ENCODE assay signal across 8 cellular contexts in genomic region chr14:89429206-89430091, GRCh38. TPM values are rescaled to one million over a fixed set of nuclear protein-coding genes. Genes with fewer than 3 reads are reported as not detected.
DNase-seq lines count a peak whose midpoint lies in the region; ATAC-seq and TF ChIP-seq lines count a peak whose summit lies in the region.

No MANE protein-coding gene starts in this region.

- DNase-seq in AML-193 (lab: John Stamatoyannopoulos, UW) (peak; percentile 38 to 39), coronary artery (ENCODE audit: low spot score) (no peak), NCI-H226 (no peak)
- DNase-seq in Jurkat, Clone E6-1 (ENCODE audit: low read depth, low spot score) = peak; percentile 73

- H3K9ac ChIP-seq in mucosa of rectum (ENCODE audit: low read depth in 1 of 2, low read length in 2 of 2) = peak overlapping the region; percentile 39 to 57

- H3K4me3 ChIP-seq in Jurkat, Clone E6-1 (ENCODE audit: low read length) = peak overlapping the region; percentile 52
- peak overlapping the region; percentile 59 for H3K4me3 ChIP-seq in coronary artery
- peak overlapping the region; percentile 23 to 34 for H3K4me3 ChIP-seq in mucosa of rectum (ENCODE audit: low read length in 2 of 2)
- peak overlapping the region; percentile 38 for H3K4me3 ChIP-seq in thymus (ENCODE audit: low read length)

- H3K27me3 ChIP-seq in mucosa of rectum (ENCODE audit: control insufficient read depth in 2 of 2, insufficient read depth in 2 of 2, low read length in 2 of 2) (no peaks in the 10 kb centered on the region), thymus (ENCODE audit: control insufficient read depth, insufficient read depth) (no peaks in the 10 kb centered on the region)

- WGBS in thymus = 30% methylated on average over 14 of the region's 14 CpGs

- TF ChIP-seq CTCF in coronary artery (IDR thresholded peaks at IDR 0.05) = no peak

- H3K36me3 ChIP-seq in mucosa of rectum (ENCODE audit: control insufficient read depth in 2 of 2, insufficient read depth in 2 of 2, low read length in 2 of 2) (no peaks in the 10 kb centered on the region), thymus (ENCODE audit: control insufficient read depth, insufficient read depth) (peaks cover 3% of the 10 kb centered on the region)

- H3K9me3 ChIP-seq in mucosa of rectum (ENCODE audit: control insufficient read depth in 2 of 2, low read length in 2 of 2) (no peaks in the 10 kb centered on the region), thymus (ENCODE audit: control insufficient read depth) (no peaks in the 10 kb centered on the region)

- peak; percentile 35 for ATAC-seq in SK-N-SH treated with all-trans-retinoic acid at 6 μM for 48 hours
- ATAC-seq in GM18907 (IDR thresholded peaks at IDR 0.05; ENCODE audit: unreplicated experiment) = no peak

- peak overlapping the region; percentile 85 to 92 for H3K27ac ChIP-seq in coronary artery
- peak overlapping the region; percentile 64 to 66 for H3K27ac ChIP-seq in mucosa of rectum (ENCODE audit: low read depth in 2 of 2, low read length in 2 of 2)
- peak overlapping the region; percentile 67 for H3K27ac ChIP-seq in thymus (ENCODE audit: low read depth)

- H3K4me1 ChIP-seq in mucosa of rectum (ENCODE audit: control insufficient read depth in 2 of 2, insufficient read depth in 2 of 2, low read length in 2 of 2) (peaks cover 20 to 21% of the 10 kb centered on the region in 2 donors), thymus (ENCODE audit: control insufficient read depth, insufficient read depth, low read length) (peaks cover 23% of the 10 kb centered on the region)

TF ChIP-seq in SK-N-SH treated with all-trans-retinoic acid at 6 μM for 48 hours, 23 proteins besides CTCF, POLR2A, EP300 and RAD21:
- TF ChIP-seq ZFP30 (CRISPR knock-in tag; IDR thresholded peaks at IDR 0.05) (no peak), ISL1 (CRISPR knock-in tag; IDR thresholded peaks at IDR 0.05) (peak; percentile 36), TCF4 (CRISPR knock-in tag; IDR thresholded peaks at IDR 0.05; ENCODE audit: borderline replicate concordance) (peak; percentile 63; the same call in 1 of the 2 replicates)

RNA-seq across cellular contexts. Expression of gene FOXN3, which starts 12.4 kb away (rescaled TPM):
- 30.0 TPM for polyA plus RNA-seq in Jurkat, Clone E6-1 (2012; ENCODE audit: insufficient read depth, insufficient read length)
- polyA plus RNA-seq in thymus = 21.9 TPM

Comparison
In these comparisons a context has a peak if more than half of its experiments do, and no peak if none do; other contexts are left out.
1. DNase-seq: peak in AML-193 (2 of 2) and Jurkat, Clone E6-1 (single experiment); none in coronary artery (single experiment) and NCI-H226 (single experiment).
2. Peak in every context shown above with its lines, with median percentiles within 50 percentile points of each other: H3K4me3 ChIP-seq and H3K27ac ChIP-seq.